In the genomic region with DNA sequence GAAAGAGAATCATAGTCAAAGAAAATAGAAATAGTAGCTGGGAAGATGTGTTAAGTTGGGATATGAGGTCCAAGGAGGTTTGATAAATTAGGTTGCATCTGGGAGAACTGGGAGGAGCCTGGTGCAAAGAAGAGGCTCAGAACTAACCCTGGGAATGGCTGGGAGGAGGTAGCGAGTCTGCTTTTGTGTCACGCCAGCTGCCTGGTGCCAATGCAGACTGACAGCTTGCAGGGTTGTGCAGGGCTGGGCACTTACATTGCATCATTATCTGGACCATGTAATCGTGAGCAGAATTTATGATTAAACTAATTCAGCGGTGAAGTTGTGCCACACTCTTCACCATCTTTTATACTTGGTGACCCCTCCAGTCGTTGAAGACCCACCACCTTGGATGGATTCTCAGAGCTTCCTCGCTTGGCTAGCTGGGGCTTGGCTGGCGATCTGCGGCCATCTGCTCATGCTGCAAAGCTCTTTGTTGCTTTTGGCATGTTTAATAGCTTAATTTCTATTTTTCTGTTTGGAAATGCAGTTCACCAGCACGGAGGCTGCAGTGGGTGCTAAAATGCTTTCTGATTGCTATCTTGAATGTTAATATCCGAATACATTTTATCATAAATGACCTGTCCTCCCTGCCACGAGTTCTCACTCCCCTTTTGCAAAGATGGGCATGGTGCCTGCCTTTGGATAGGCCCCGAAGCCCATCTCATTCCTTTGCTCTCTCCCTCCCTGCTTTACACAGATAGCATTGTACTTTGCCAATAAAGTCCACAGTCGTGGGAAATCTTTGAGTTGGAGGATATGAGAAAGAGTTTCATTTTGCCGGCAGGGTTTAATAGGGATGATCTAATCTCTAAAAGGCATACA, we compare ENCODE assay signal across 10 cellular contexts.
A peak's percentile ranks its signal among the peaks of the same experiment; 100 is the strongest.
DNase-seq lines count a peak whose midpoint lies in the region; ATAC-seq and TF ChIP-seq lines count a peak whose summit lies in the region.
"Had no signal": no experiment of that assay in that cellular context is flagged by ENCODE, and none has a peak within 500 bp of the region (broad histone marks: within the 10 kb centered on the region; RNA-seq: fewer than 3 reads in every experiment).

No MANE protein-coding gene starts in this region.

- H3K4me1 Mint-ChIP-seq in type B pancreatic cell (ENCODE audit: unreplicated experiment): peaks cover 40% of the 10 kb centered on the region
- peaks cover 13% of the 10 kb centered on the region for H3K4me1 Mint-ChIP-seq in activated T-helper 17 cell treated with anti-CD3 and anti-CD28 coated beads, Interleukin-2, amount 50 U/mL, for 72 hours

- H3K27me3 Mint-ChIP-seq in type B pancreatic cell: peaks cover 15% of the 10 kb centered on the region
- H3K27me3 Mint-ChIP-seq in activated T-helper 17 cell treated with anti-CD3 and anti-CD28 coated beads, Interleukin-2, amount 50 U/mL, for 72 hours: no peaks in the 10 kb centered on the region

- H3K27me3 ChIP-seq in MG63: no peaks in the 10 kb centered on the region

- DNase-seq in MG63: peak; percentile 80
- peak; percentile 40 for DNase-seq in astrocyte of the hippocampus (ENCODE audit: low read depth, low spot score)
- DNase-seq in left ventricle myocardium superior: peak; percentile 53
- DNase-seq in type B pancreatic cell (ENCODE audit: extremely low spot score, unreplicated experiment): no peak
- DNase-seq in NOMO-1 (lab: John Stamatoyannopoulos, UW; ENCODE audit: unreplicated experiment in 2 of 2): no peak
- no peak for DNase-seq in superior temporal gyrus (ENCODE audit: extremely low spot score)
- DNase-seq: NCI-H1436 treated with DMSO at 0.1 percent for 48 hours, PC-9, T-helper 9 cell had no signal

- H3K4me3 ChIP-seq in MG63: peak overlapping the region; percentile 10
- H3K4me3 ChIP-seq: PC-9 had no signal

- peak overlapping the region; percentile 18 for H3K27ac Mint-ChIP-seq in type B pancreatic cell
- H3K27ac Mint-ChIP-seq in activated T-helper 17 cell treated with anti-CD3 and anti-CD28 coated beads, Interleukin-2, amount 50 U/mL, for 72 hours: no peak overlapping the region

- intact Hi-C loops in left ventricle myocardium superior (cut with micrococcal nuclease): no loop called here

- H3K9me3 ChIP-seq in MG63: no peaks in the 10 kb centered on the region

- TF ChIP-seq CTCF in type B pancreatic cell (conservative IDR thresholded peaks at IDR 0.05): no peak

- H3K4me3 Mint-ChIP-seq in type B pancreatic cell: no peak overlapping the region
- H3K4me3 Mint-ChIP-seq in activated T-helper 17 cell treated with anti-CD3 and anti-CD28 coated beads, Interleukin-2, amount 50 U/mL, for 72 hours: no peak overlapping the region

- H3K36me3 ChIP-seq in MG63: peaks cover 7% of the 10 kb centered on the region

- no peaks in the 10 kb centered on the region for H3K9me3 Mint-ChIP-seq in type B pancreatic cell
- H3K9me3 Mint-ChIP-seq in activated T-helper 17 cell treated with anti-CD3 and anti-CD28 coated beads, Interleukin-2, amount 50 U/mL, for 72 hours: no peaks in the 10 kb centered on the region

- no peaks in the 10 kb centered on the region for H3K36me3 Mint-ChIP-seq in type B pancreatic cell
- H3K36me3 Mint-ChIP-seq in activated T-helper 17 cell treated with anti-CD3 and anti-CD28 coated beads, Interleukin-2, amount 50 U/mL, for 72 hours (ENCODE audit: low read depth): peaks cover 11% of the 10 kb centered on the region

- peak; percentile 80 for ATAC-seq in left ventricle myocardium superior
- no peak for ATAC-seq in activated T-helper 17 cell treated with anti-CD3 and anti-CD28 coated beads, Interleukin-2, amount 50 U/mL, for 72 hours (replicated peaks)

Comparison
In these comparisons a context has a peak if more than half of its experiments do, and no peak if none do; other contexts are left out.
1. DNase-seq: peak in MG63 (single experiment), astrocyte of the hippocampus (single experiment) and left ventricle myocardium superior (single experiment); none in type B pancreatic cell (single experiment), NOMO-1 (0 of 2) and superior temporal gyrus (single experiment).